9 cellular contexts compared by ENCODE assay signal in genomic region chr15:40807888-40808194, GRCh38. TPM values are rescaled to one million over a fixed set of nuclear protein-coding genes. Genes with fewer than 3 reads are reported as not detected.
DNase-seq lines count a peak whose midpoint lies in the region; ATAC-seq, FAIRE-seq and TF ChIP-seq lines count a peak whose summit lies in the region.
"Had no signal": no experiment of that assay in that cellular context is flagged by ENCODE, and none has a peak within 500 bp of the region (broad histone marks: within the 10 kb centered on the region; RNA-seq: fewer than 3 reads in every experiment).

No MANE protein-coding gene starts in this region.

- H3K27ac Mint-ChIP-seq in Caco-2 (ENCODE audit: unreplicated experiment): peak overlapping the region; percentile 94

- no peak for FAIRE-seq in pancreas (lab: Jason Lieb, UNC)

- no peaks in the 10 kb centered on the region for H3K4me1 Mint-ChIP-seq in Caco-2 (ENCODE audit: low read depth, unreplicated experiment)

- H2AFZ ChIP-seq in PC-3 (ENCODE audit: low read length): peak overlapping the region; percentile 100

- no peaks in the 10 kb centered on the region for H3F3A ChIP-seq in PC-3 (ENCODE audit: low read length, unreplicated experiment)

- peak overlapping the region; percentile 88 for H3K4me3 ChIP-seq in Caco-2 (ENCODE audit: low read depth, low read length)
- peak overlapping the region; percentile 98 for H3K4me3 ChIP-seq in PC-3 (ENCODE audit: low read length)
- H3K4me3 ChIP-seq in pancreas: peak overlapping the region; percentile 91 to 96 (median 93)

- peak overlapping the region; percentile 92 for H3K9ac ChIP-seq in PC-3 (ENCODE audit: low read length)

- no peak for TF ChIP-seq CTCF in Caco-2 (IDR thresholded peaks at IDR 0.05; ENCODE audit: insufficient read depth in 1 of 2, low read depth in 1 of 2, low read length in 1 of 2, severe bottlenecking in 1 of 2, unreplicated experiment in 1 of 2)
- no peak for TF ChIP-seq CTCF in PC-3 (conservative IDR thresholded peaks at IDR 0.05; ENCODE audit: low read depth, low read length)
- TF ChIP-seq CTCF in pancreas (IDR thresholded peaks at IDR 0.05): no peak

- POLR2A ChIA-PET in Caco-2 (lab: Charles Lee): interaction anchor here (0.5 to 3.0 kb wide), 6 partner anchors 37 to 175 kb away, joined by 3 to 23 read pairs (median 6); partner anchors contain the start of genes DLL4, GCHFR, SPINT1 and VPS18
- POLR2A ChIA-PET in PC-3 (lab: Charles Lee; ENCODE audit: unreplicated experiment): interaction anchor here (1.5 kb wide), 1 partner anchor 36 kb away, joined by 5 read pairs; the partner anchor contains the start of gene SPINT1

- H3K4me1 ChIP-seq in Caco-2 (0 out of 2 replicates have a peak, but pooled peaks cover 4% of the 10 kb centered on the region), PC-3 (ENCODE audit: insufficient read depth, low read length) (peaks cover 13% of the 10 kb centered on the region), pancreas (peaks cover 3 to 13% (median 7%) of the 10 kb centered on the region in 3 donors)

- H3K27me3 Mint-ChIP-seq in Caco-2 (ENCODE audit: insufficient read depth, unreplicated experiment): no peaks in the 10 kb centered on the region

- peak overlapping the region; percentile 97 for H3K4me2 ChIP-seq in PC-3 (ENCODE audit: low read length)

- BruUV-seq in Caco-2 (replicated peaks; lab: Mats Ljungman, UMichigan) (TSS peak; percentile 52), PC-3 (replicated peaks; lab: Mats Ljungman, UMichigan) (TSS peak; percentile 48)

- WGBS in pancreas, 2 donors: 27 to 39% methylated on average over 13 of the region's 13 CpGs

- H3K79me2 ChIP-seq in PC-3 (ENCODE audit: low read length): peaks cover 32% of the 10 kb centered on the region

- no peaks in the 10 kb centered on the region for H3K27me3 ChIP-seq in Caco-2 (replicated peaks; ENCODE audit: control insufficient read depth, insufficient read depth, low read length)
- no peaks in the 10 kb centered on the region for H3K27me3 ChIP-seq in PC-3 (ENCODE audit: low read length)
- no peaks in the 10 kb centered on the region for H3K27me3 ChIP-seq in pancreas

- H3K4me3 Mint-ChIP-seq in Caco-2 (ENCODE audit: unreplicated experiment): peak overlapping the region; percentile 95

- ATAC-seq in PC-3: no peak
- ATAC-seq in pancreas: no peak
- no peak for ATAC-seq in HG02623 (IDR thresholded peaks at IDR 0.05; ENCODE audit: unreplicated experiment)

- CTCF ChIA-PET in Caco-2 (lab: Charles Lee) (interaction anchor here (0.9 to 1.7 kb wide), 10 partner anchors 25 to 87 kb away, joined by 3 to 11 read pairs (median 8); partner anchors contain the start of genes GCHFR, SPINT1 and VPS18), PC-3 (lab: Charles Lee) (interaction anchor here (0.6 to 1.3 kb wide), 2 partner anchors 50 to 84 kb away, joined by 4 to 12 read pairs; no protein-coding TSS in a partner anchor)

- H3K9me3 ChIP-seq in Caco-2 (no peaks in the 10 kb centered on the region), PC-3 (ENCODE audit: low read length) (no peaks in the 10 kb centered on the region), pancreas (no peaks in the 10 kb centered on the region)

- intact Hi-C loops in Caco-2 (cut with micrococcal nuclease; ENCODE audit: unreplicated experiment): loop anchor here (1.0 kb wide), 2 partner anchors 18 to 38 kb away; no protein-coding TSS in a partner anchor
- intact Hi-C loops in PC-3 (cut with micrococcal nuclease): no loop called here
- intact Hi-C loops in pancreas (cut with DNase I): no loop called here

- H3K27ac ChIP-seq in PC-3 (ENCODE audit: low read length) (peak overlapping the region; percentile 8; the same call in 1 of the 2 replicates), epithelial cell of prostate (peak overlapping the region; percentile 85), pancreas (peak overlapping the region in 2 of 4 donors; percentile 27 to 91)

- DNase-seq in Caco-2 (no peak), PC-3 (no peak), epithelial cell of prostate (ENCODE audit: low read depth, low spot score) (no peak), pancreas (peak in 1 of 6 donors; percentile 41), COR-L47 (lab: John Stamatoyannopoulos, UW) (no peak), SIG-M5 (lab: John Stamatoyannopoulos, UW) (no peak)
- no peak for DNase-seq in effector CD8-positive, alpha-beta T cell (lab: John Stamatoyannopoulos, UW)

- H3K36me3 Mint-ChIP-seq in Caco-2 (ENCODE audit: insufficient read depth, unreplicated experiment): peaks cover 17% of the 10 kb centered on the region

- H3K36me3 ChIP-seq in Caco-2 (ENCODE audit: control insufficient read depth, insufficient read depth, low read length) (no peaks in the 10 kb centered on the region), PC-3 (ENCODE audit: low read depth, low read length) (no peaks in the 10 kb centered on the region), pancreas (no peaks in the 10 kb centered on the region)

- no peaks in the 10 kb centered on the region for H3K9me3 Mint-ChIP-seq in Caco-2 (ENCODE audit: unreplicated experiment)

- H4K20me1 ChIP-seq in PC-3 (ENCODE audit: low read length): no peaks in the 10 kb centered on the region

- H3K9me2 ChIP-seq in PC-3 (replicated peaks; ENCODE audit: low read length): no peaks in the 10 kb centered on the region

RNA-seq across cellular contexts. Expression of gene DNAJC17, which starts 0.6 kb away (rescaled TPM):
- total RNA-seq in Caco-2 (2022) (26.3 and 30.1 TPM in 2 replicates), PC-3 (2014; rRNA removed) (51.2 and 53.3 TPM in 2 replicates), pancreas (10 to 100 TPM; 12.2 to 23.1 (median 14.8) TPM)
- polyA plus RNA-seq in pancreas: 10 to 100 TPM; 54.9 to 57.6 TPM

RNA-seq across cellular contexts. Expression of gene ZFYVE19, which starts 1.0 kb away (rescaled TPM):
- 26.7 and 26.9 TPM in 2 replicates for total RNA-seq in Caco-2 (2022)
- 32.3 and 39.6 TPM in 2 replicates for total RNA-seq in PC-3 (2014; rRNA removed)
- 10 to 100 TPM in 2 of 6 donors, 1 to 10 TPM in 4; 7.4 to 14.4 (median 8.2) TPM for total RNA-seq in pancreas
- 10 to 100 TPM; 19.0 to 27.3 TPM for polyA plus RNA-seq in pancreas

RNA-seq across cellular contexts. Expression of gene PPP1R14D, which starts 20.7 kb away (rescaled TPM):
- total RNA-seq in Caco-2 (2022): 0.43 TPM in 1 of 2 replicates, not detected in the other
- 0.33 TPM in 1 of 2 replicates, not detected in the other for total RNA-seq in PC-3 (2014; rRNA removed)
- total RNA-seq in pancreas: under 1 TPM in 2 of 6 donors, not detected in 4; 0.23 to 0.37 TPM
- polyA plus RNA-seq in pancreas: 1 to 10 TPM in 1 of 2 donors, under 1 TPM in 1; 0.72 to 2.6 TPM
- total RNA-seq: activated CD8-positive, alpha-beta memory T cell treated with anti-CD3 and anti-CD28 coated beads for 36 hours had no signal

RNA-seq across cellular contexts. Expression of gene SPINT1, which starts 36.0 kb away (rescaled TPM):
- 290 and 305 TPM in 2 replicates for total RNA-seq in Caco-2 (2022)
- total RNA-seq in PC-3 (2014; rRNA removed): 177 and 244 TPM in 2 replicates
- 100 to 1,000 TPM in 1 of 6 donors, 10 to 100 TPM in 5; 39.6 to 123 (median 51.1) TPM for total RNA-seq in pancreas
- polyA plus RNA-seq in pancreas: 10 to 100 TPM; 39.3 to 67.1 TPM

RNA-seq across cellular contexts. Expression of gene C15orf62, which starts 38.1 kb away (rescaled TPM):
- total RNA-seq in Caco-2 (2022): 0.91 and 1.3 TPM in 2 replicates
- 0.63 and 1.5 TPM in 2 replicates for total RNA-seq in PC-3 (2014; rRNA removed)
- total RNA-seq in pancreas: under 1 TPM in 5 of 6 donors, not detected in 1; 0.06 to 0.23 (median 0.12) TPM
- under 1 TPM; 0.16 to 0.46 TPM for polyA plus RNA-seq in pancreas
